10 cellular contexts compared by ENCODE assay signal in genomic region chr1:155982106-155982505, GRCh38. TPM values are rescaled to one million over a fixed set of nuclear protein-coding genes. Genes with fewer than 3 reads are reported as not detected.
DNase-seq lines count a peak whose midpoint lies in the region; ATAC-seq and TF ChIP-seq lines count a peak whose summit lies in the region.
"Had no signal": no experiment of that assay in that cellular context is flagged by ENCODE, and none has a peak within 500 bp of the region (broad histone marks: within the 10 kb centered on the region; RNA-seq: fewer than 3 reads in every experiment).

No MANE protein-coding gene starts in this region.

- no peak for ATAC-seq in activated T-helper 17 cell treated with anti-CD3 and anti-CD28 coated beads, Interleukin-2, amount 50 U/mL, for 72 hours (replicated peaks)
- ATAC-seq: left lobe of liver had no signal

- DNase-seq in activated T-cell treated with anti-CD3 and anti-CD28 coated beads, Interleukin-2, amount 50 U/mL, for 24 hours: no peak
- DNase-seq in activated T-cell treated with anti-CD3 and anti-CD28 coated beads for 4 hours (no peak), immature natural killer cell (no peak), thyroid gland (no peak), amniotic stem cell (lab: John Stamatoyannopoulos, UW) (no peak), NOMO-1 (lab: John Stamatoyannopoulos, UW; ENCODE audit: unreplicated experiment in 2 of 2) (no peak)
- DNase-seq in NK-92 treated with Interleukin-12 subunit alpha and Interleukin-12 subunit beta, amount 100 ng/mL, for 24 hours (lab: John Stamatoyannopoulos, UW): no peak

- H3K4me1 ChIP-seq in thyroid gland: peaks cover 39 to 54% of the 10 kb centered on the region in 2 donors

- peaks cover 26% of the 10 kb centered on the region for H3K36me3 Mint-ChIP-seq in activated T-cell treated with anti-CD3 and anti-CD28 coated beads, Interleukin-2, amount 50 U/mL, for 24 hours (ENCODE audit: low read depth)
- H3K36me3 Mint-ChIP-seq in activated T-helper 17 cell treated with anti-CD3 and anti-CD28 coated beads, Interleukin-2, amount 50 U/mL, for 72 hours (ENCODE audit: low read depth): peaks cover 33% of the 10 kb centered on the region
- peaks cover 0 to 3% (median 0%) of the 10 kb centered on the region in 3 donors for H3K36me3 Mint-ChIP-seq in immature natural killer cell

- WGBS in thyroid gland, 2 donors: 74 to 79% methylated on average over 7 of the region's 7 CpGs

- intact Hi-C loops in thyroid gland (cut with DNase I): no loop called here

- H3K27ac ChIP-seq in thyroid gland: peak overlapping the region in 2 of 3 donors; percentile 94 to 96

- H3K9me3 ChIP-seq in thyroid gland: no peaks in the 10 kb centered on the region

- H3K27ac Mint-ChIP-seq in activated T-cell treated with anti-CD3 and anti-CD28 coated beads, Interleukin-2, amount 50 U/mL, for 24 hours: peak overlapping the region; percentile 98
- H3K27ac Mint-ChIP-seq in activated T-helper 17 cell treated with anti-CD3 and anti-CD28 coated beads, Interleukin-2, amount 50 U/mL, for 72 hours: peak overlapping the region; percentile 99
- peak overlapping the region; percentile 89 to 99 (median 94) for H3K27ac Mint-ChIP-seq in immature natural killer cell

- no peak for TF ChIP-seq CTCF in thyroid gland (IDR thresholded peaks at IDR 0.05)

- no peak overlapping the region for H3K4me3 ChIP-seq in thyroid gland (replicated peaks in 1 of 3)

- no peaks in the 10 kb centered on the region for H3K36me3 ChIP-seq in thyroid gland

- H3K27me3 ChIP-seq in thyroid gland: no peaks in the 10 kb centered on the region

- peaks cover 43% of the 10 kb centered on the region for H3K4me1 Mint-ChIP-seq in activated T-cell treated with anti-CD3 and anti-CD28 coated beads, Interleukin-2, amount 50 U/mL, for 24 hours (ENCODE audit: low read depth)
- H3K4me1 Mint-ChIP-seq in activated T-helper 17 cell treated with anti-CD3 and anti-CD28 coated beads, Interleukin-2, amount 50 U/mL, for 72 hours: peaks cover 31% of the 10 kb centered on the region
- peaks cover 52 to 56% of the 10 kb centered on the region in 2 donors for H3K4me1 Mint-ChIP-seq in immature natural killer cell

- no peaks in the 10 kb centered on the region for H3K27me3 Mint-ChIP-seq in activated T-cell treated with anti-CD3 and anti-CD28 coated beads, Interleukin-2, amount 50 U/mL, for 24 hours
- no peaks in the 10 kb centered on the region for H3K27me3 Mint-ChIP-seq in activated T-helper 17 cell treated with anti-CD3 and anti-CD28 coated beads, Interleukin-2, amount 50 U/mL, for 72 hours
- H3K27me3 Mint-ChIP-seq in immature natural killer cell (ENCODE audit: low read depth in 3 of 3): peaks cover 7 to 12% (median 8%) of the 10 kb centered on the region in 3 donors

- H3K4me3 Mint-ChIP-seq in activated T-cell treated with anti-CD3 and anti-CD28 coated beads, Interleukin-2, amount 50 U/mL, for 24 hours: peak overlapping the region; percentile 87
- H3K4me3 Mint-ChIP-seq in activated T-helper 17 cell treated with anti-CD3 and anti-CD28 coated beads, Interleukin-2, amount 50 U/mL, for 72 hours: peak overlapping the region; percentile 100
- H3K4me3 Mint-ChIP-seq in immature natural killer cell: peak overlapping the region in 4 of 5 donors; percentile 18 to 98 (median 64)

- TF ChIP-seq POLR2A in thyroid gland (IDR thresholded peaks at IDR 0.05): no peak

- H3K9me3 Mint-ChIP-seq in activated T-cell treated with anti-CD3 and anti-CD28 coated beads, Interleukin-2, amount 50 U/mL, for 24 hours: no peaks in the 10 kb centered on the region
- H3K9me3 Mint-ChIP-seq in activated T-helper 17 cell treated with anti-CD3 and anti-CD28 coated beads, Interleukin-2, amount 50 U/mL, for 72 hours: no peaks in the 10 kb centered on the region
- no peaks in the 10 kb centered on the region for H3K9me3 Mint-ChIP-seq in immature natural killer cell

RNA-seq across cellular contexts. Expression of gene ARHGEF2, which starts 3.8 kb away (rescaled TPM):
- total RNA-seq in activated T-helper 17 cell treated with anti-CD3 and anti-CD28 coated beads, Interleukin-2, amount 50 U/mL, for 72 hours: 100 to 1,000 TPM; 108 to 205 TPM
- polyA plus RNA-seq in immature natural killer cell: 10 to 100 TPM in 2 of 3 donors, 1 to 10 TPM in 1; 7.2 to 33.5 (median 11.7) TPM
- total RNA-seq in thyroid gland: 10 to 100 TPM; 47.4 to 80.1 (median 66.6) TPM

RNA-seq across cellular contexts. Expression of gene SSR2, which starts 38.6 kb away (rescaled TPM):
- total RNA-seq in activated T-helper 17 cell treated with anti-CD3 and anti-CD28 coated beads, Interleukin-2, amount 50 U/mL, for 72 hours: 100 to 1,000 TPM; 194 to 208 TPM
- 100 to 1,000 TPM; 469 to 608 (median 563) TPM for polyA plus RNA-seq in immature natural killer cell
- total RNA-seq in thyroid gland: 100 to 1,000 TPM in 3 of 4 donors, 10 to 100 TPM in 1; 78.6 to 193 (median 130) TPM

RNA-seq across cellular contexts. Expression of gene RXFP4, which starts 40.7 kb away (rescaled TPM):
- not detected for total RNA-seq in activated T-helper 17 cell treated with anti-CD3 and anti-CD28 coated beads, Interleukin-2, amount 50 U/mL, for 72 hours
- polyA plus RNA-seq in immature natural killer cell: under 1 TPM in 1 of 3 donors, not detected in 2; 0.78 TPM
- total RNA-seq in thyroid gland: not detected
- total RNA-seq: left lobe of liver, M059J had no signal

RNA-seq across cellular contexts. Expression of gene KHDC4, which starts 47.9 kb away (rescaled TPM):
- 100 to 1,000 TPM in 1 of 2 donors, 10 to 100 TPM in 1; 67.5 to 109 TPM for total RNA-seq in activated T-helper 17 cell treated with anti-CD3 and anti-CD28 coated beads, Interleukin-2, amount 50 U/mL, for 72 hours
- polyA plus RNA-seq in immature natural killer cell: 1 to 10 TPM; 1.0 to 7.0 (median 4.1) TPM
- total RNA-seq in thyroid gland: 100 to 1,000 TPM in 1 of 4 donors, 10 to 100 TPM in 3; 58.5 to 114 (median 60.6) TPM
